ENCODE assay signal across 2 cellular contexts in the genomic region with DNA sequence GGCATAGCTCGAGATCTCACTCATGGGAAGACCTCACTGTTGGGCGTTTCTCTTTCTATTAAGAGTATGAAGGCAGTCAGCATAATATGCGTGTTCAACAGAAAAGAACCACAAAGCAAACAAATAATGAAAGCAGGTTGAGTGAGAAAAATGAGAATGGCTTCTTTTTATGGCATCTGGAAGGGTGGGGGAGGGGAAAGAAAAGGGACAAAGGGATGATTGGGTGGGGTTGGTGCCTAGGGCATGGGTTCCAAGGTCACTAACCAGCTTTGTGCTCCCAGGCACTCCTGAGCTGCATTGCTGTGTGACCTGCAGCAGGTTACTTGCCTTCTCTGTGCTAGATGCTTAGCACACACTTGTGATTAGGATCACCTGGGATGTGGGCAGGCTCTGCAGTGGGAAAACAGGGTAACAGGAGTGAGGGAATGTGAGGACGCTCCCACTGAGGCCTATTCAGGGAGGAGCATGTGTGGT.
TF ChIP-seq lines count a peak whose summit lies in the region.

No MANE protein-coding gene starts in this region.

TF ChIP-seq in SK-N-SH, 30 proteins besides CTCF, POLR2A, EP300 and RAD21 (continued from another document):
- no peak for TF ChIP-seq GABPA (IDR thresholded peaks at IDR 0.05; ENCODE audit: low read depth)
- no peak for TF ChIP-seq CHD2 (IDR thresholded peaks at IDR 0.05; ENCODE audit: low read length, partially characterized antibody)
- no peak for TF ChIP-seq FOXJ3 (CRISPR knock-in tag; IDR thresholded peaks at IDR 0.05)
- TF ChIP-seq JUND (IDR thresholded peaks at IDR 0.05): no peak
- no peak for TF ChIP-seq TCF12 (IDR thresholded peaks at IDR 0.05)
- TF ChIP-seq EZH2phosphoT487 (IDR thresholded peaks at IDR 0.05; ENCODE audit: borderline replicate concordance, low read depth): no peak
- no peak; the same call in 1 of the 2 replicates for TF ChIP-seq RCOR1 (IDR thresholded peaks at IDR 0.05; ENCODE audit: low read length)
- TF ChIP-seq GATA2 (CRISPR knock-in tag; IDR thresholded peaks at IDR 0.05): no peak
- TF ChIP-seq YY1 (IDR thresholded peaks at IDR 0.05; ENCODE audit: low read depth): no peak
- no peak for TF ChIP-seq RFX5 (IDR thresholded peaks at IDR 0.05; ENCODE audit: low read length)
- no peak for TF ChIP-seq TAF1 (IDR thresholded peaks at IDR 0.05; ENCODE audit: borderline replicate concordance, low read depth, low read length)
- no peak for TF ChIP-seq NFIC (IDR thresholded peaks at IDR 0.05; ENCODE audit: borderline replicate concordance)
- no peak for TF ChIP-seq FOSL2 (IDR thresholded peaks at IDR 0.05; ENCODE audit: borderline replicate concordance, low read depth)
- no peak for TF ChIP-seq TEAD4 (IDR thresholded peaks at IDR 0.05; ENCODE audit: borderline replicate concordance, insufficient read depth)
- TF ChIP-seq REST (IDR thresholded peaks at IDR 0.05; ENCODE audit: low read depth, low read length): no peak
- TF ChIP-seq, protein P1, sequence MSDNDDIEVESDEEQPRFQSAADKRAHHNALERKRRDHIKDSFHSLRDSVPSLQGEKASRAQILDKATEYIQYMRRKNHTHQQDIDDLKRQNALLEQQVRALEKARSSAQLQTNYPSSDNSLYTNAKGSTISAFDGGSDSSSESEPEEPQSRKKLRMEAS (IDR thresholded peaks at IDR 0.05; ENCODE audit: low read depth): no peak
- TF ChIP-seq RXRA (IDR thresholded peaks at IDR 0.05; ENCODE audit: borderline replicate concordance, low read depth): no peak
- TF ChIP-seq, protein P2, sequence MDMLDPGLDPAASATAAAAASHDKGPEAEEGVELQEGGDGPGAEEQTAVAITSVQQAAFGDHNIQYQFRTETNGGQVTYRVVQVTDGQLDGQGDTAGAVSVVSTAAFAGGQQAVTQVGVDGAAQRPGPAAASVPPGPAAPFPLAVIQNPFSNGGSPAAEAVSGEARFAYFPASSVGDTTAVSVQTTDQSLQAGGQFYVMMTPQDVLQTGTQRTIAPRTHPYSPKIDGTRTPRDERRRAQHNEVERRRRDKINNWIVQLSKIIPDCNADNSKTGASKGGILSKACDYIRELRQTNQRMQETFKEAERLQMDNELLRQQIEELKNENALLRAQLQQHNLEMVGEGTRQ (IDR thresholded peaks at IDR 0.05; ENCODE audit: borderline replicate concordance, low read depth, low read length): no peak

TF ChIP-seq in SK-N-SH treated with all-trans-retinoic acid at 6 μM for 48 hours, 23 proteins besides CTCF, POLR2A, EP300 and RAD21 (continued from another document):
- TF ChIP-seq BACH2 (CRISPR knock-in tag; IDR thresholded peaks at IDR 0.05; ENCODE audit: borderline replicate concordance): no peak
- TF ChIP-seq TCF4 (CRISPR knock-in tag; IDR thresholded peaks at IDR 0.05; ENCODE audit: borderline replicate concordance): no peak
- no peak for TF ChIP-seq ZNF8 (CRISPR knock-in tag; IDR thresholded peaks at IDR 0.05)
TF ChIP-seq in SK-N-SH treated with all-trans-retinoic acid at 6 μM for 48 hours: peak in this region for 0.
